Comparison of ENCODE assay signal across 16 cellular contexts in the genomic region with DNA sequence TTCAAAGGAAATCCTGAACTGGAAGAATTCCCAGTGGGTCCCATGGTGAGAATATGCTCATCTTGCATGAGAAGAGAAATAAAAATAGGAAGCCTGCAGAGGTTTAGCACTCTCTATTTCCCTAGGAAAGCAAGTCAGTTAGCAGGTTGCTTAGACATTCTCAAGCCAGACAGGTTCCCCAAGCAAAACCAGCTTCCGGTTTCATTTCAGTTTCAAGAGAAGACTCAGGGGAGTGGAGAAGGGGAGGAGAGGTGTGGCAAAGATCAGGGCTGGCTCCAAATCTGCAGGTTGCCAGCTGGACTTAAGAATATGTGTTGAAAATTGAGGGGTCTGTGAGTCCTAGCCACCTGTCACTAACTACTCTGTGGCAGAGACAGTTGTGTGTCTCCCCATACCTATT.
DNase-seq lines count a peak whose midpoint lies in the region; ATAC-seq, FAIRE-seq and TF ChIP-seq lines count a peak whose summit lies in the region.
"Had no signal": no experiment of that assay in that cellular context is flagged by ENCODE, and none has a peak within 500 bp of the region (broad histone marks: within the 10 kb centered on the region; RNA-seq: fewer than 3 reads in every experiment).

No MANE protein-coding gene starts in this region.

- H3K27ac Mint-ChIP-seq in activated B cell treated with CpG ODN at 0.5 μM for 24 hours = no peak overlapping the region
- H3K27ac Mint-ChIP-seq: activated CD4-positive, alpha-beta memory T cell treated with anti-CD3 and anti-CD28 coated beads for 36 hours; activated naive CD8-positive, alpha-beta T cell treated with anti-CD3 and anti-CD28 coated beads, Interleukin-2, amount 50 U/mL, for 24 hours; nephron progenitor cell had no signal

- H3K9me2 ChIP-seq in hepatocyte (replicated peaks; ENCODE audit: insufficient read depth) = no peaks in the 10 kb centered on the region

- H3K4me1 ChIP-seq in hepatocyte (ENCODE audit: insufficient read depth) = no peaks in the 10 kb centered on the region

- H3K9me3 Mint-ChIP-seq in activated B cell treated with CpG ODN at 0.5 μM for 24 hours = no peaks in the 10 kb centered on the region
- H3K9me3 Mint-ChIP-seq: activated CD4-positive, alpha-beta memory T cell treated with anti-CD3 and anti-CD28 coated beads for 36 hours; activated naive CD8-positive, alpha-beta T cell treated with anti-CD3 and anti-CD28 coated beads, Interleukin-2, amount 50 U/mL, for 24 hours; nephron progenitor cell had no signal

- no peak overlapping the region for H2AFZ ChIP-seq in hepatocyte

- no peaks in the 10 kb centered on the region for H4K20me1 ChIP-seq in hepatocyte (ENCODE audit: insufficient read depth, poor library complexity, severe bottlenecking)

- H3K79me2 ChIP-seq in hepatocyte = no peaks in the 10 kb centered on the region

- H3K27me3 ChIP-seq in hepatocyte = no peaks in the 10 kb centered on the region

- no peak overlapping the region for H3K4me3 ChIP-seq in hepatocyte

- no peak overlapping the region for H3K4me2 ChIP-seq in hepatocyte

- ATAC-seq in GM18909 (IDR thresholded peaks at IDR 0.05; ENCODE audit: poor library complexity, unreplicated experiment) = peak; percentile 65
- peak; percentile 83 for ATAC-seq in GM21528 (IDR thresholded peaks at IDR 0.05; ENCODE audit: low FRiP score, unreplicated experiment)
- peak; percentile 59 for ATAC-seq in HG03135 (IDR thresholded peaks at IDR 0.05; ENCODE audit: unreplicated experiment)
- peak; percentile 72 for ATAC-seq in activated B cell treated with CpG ODN at 0.5 μM for 24 hours (ENCODE audit: low read depth)
- no peak for ATAC-seq in HG02840 (IDR thresholded peaks at IDR 0.05; ENCODE audit: low FRiP score, unreplicated experiment)
- ATAC-seq: activated naive CD8-positive, alpha-beta T cell treated with anti-CD3 and anti-CD28 coated beads, Interleukin-2, amount 50 U/mL, for 24 hours; SK-N-SH treated with all-trans-retinoic acid at 6 μM for 48 hours had no signal

- no peak overlapping the region for H3K27ac ChIP-seq in hepatocyte

- TF ChIP-seq CTCF in activated B cell treated with CpG ODN at 0.5 μM for 24 hours (IDR thresholded peaks at IDR 0.05) (no peak), D721Med (IDR thresholded peaks at IDR 0.05; ENCODE audit: insufficient read depth, missing control alignments) (no peak), hepatocyte (IDR thresholded peaks at IDR 0.05; ENCODE audit: poor library complexity) (no peak)

- intact Hi-C loops in activated B cell treated with CpG ODN at 0.5 μM for 24 hours (cut with micrococcal nuclease) = no loop called here

- peaks cover 7% of the 10 kb centered on the region for H3K27me3 Mint-ChIP-seq in activated B cell treated with CpG ODN at 0.5 μM for 24 hours

- DNase-seq in activated B cell treated with CpG ODN at 0.5 μM for 24 hours (no peak), D721Med (ENCODE audit: insufficient read length, low spot score) (no peak), hypothalamus (lab: John Stamatoyannopoulos, UW) (no peak), hepatocyte (ENCODE audit: low spot score) (no peak)
- DNase-seq: activated CD4-positive, alpha-beta memory T cell treated with anti-CD3 and anti-CD28 coated beads for 36 hours; activated naive CD8-positive, alpha-beta T cell treated with anti-CD3 and anti-CD28 coated beads, Interleukin-2, amount 50 U/mL, for 24 hours; cortex of kidney; foreskin fibroblast; NCI-H524 treated with DMSO at 0.1 percent for 48 hours; nephron progenitor cell had no signal

- no peaks in the 10 kb centered on the region for H3K36me3 Mint-ChIP-seq in activated B cell treated with CpG ODN at 0.5 μM for 24 hours (ENCODE audit: low read depth)
- H3K36me3 Mint-ChIP-seq: activated CD4-positive, alpha-beta memory T cell treated with anti-CD3 and anti-CD28 coated beads for 36 hours had no signal

- no peaks in the 10 kb centered on the region for H3K36me3 ChIP-seq in hepatocyte (replicated peaks; ENCODE audit: insufficient read depth, low read depth)

- CTCF ChIA-PET in activated B cell treated with CpG ODN at 0.5 μM for 24 hours (lab: Charles Lee) = interaction anchor here (0.7 to 1.7 kb wide), 5 partner anchors 23 to 1191 kb away, joined by 3 to 5 read pairs (median 3); partner anchors contain the start of gene HS3ST1

- no peak for FAIRE-seq in D721Med (lab: Jason Lieb, UNC)

- no peaks in the 10 kb centered on the region for H3K9me3 ChIP-seq in hepatocyte (ENCODE audit: low read depth)
- H3K9me3 ChIP-seq: Caco-2 had no signal

- peaks cover 20% of the 10 kb centered on the region for H3K4me1 Mint-ChIP-seq in activated B cell treated with CpG ODN at 0.5 μM for 24 hours
- H3K4me1 Mint-ChIP-seq: activated naive CD8-positive, alpha-beta T cell treated with anti-CD3 and anti-CD28 coated beads, Interleukin-2, amount 50 U/mL, for 24 hours had no signal

- no peak overlapping the region for H3K4me3 Mint-ChIP-seq in activated B cell treated with CpG ODN at 0.5 μM for 24 hours
- H3K4me3 Mint-ChIP-seq: activated CD4-positive, alpha-beta memory T cell treated with anti-CD3 and anti-CD28 coated beads for 36 hours; activated naive CD8-positive, alpha-beta T cell treated with anti-CD3 and anti-CD28 coated beads, Interleukin-2, amount 50 U/mL, for 24 hours; nephron progenitor cell had no signal

- POLR2A ChIA-PET in activated B cell treated with CpG ODN at 0.5 μM for 24 hours (lab: Charles Lee) = interaction anchor here (1.2 kb wide), 1 partner anchor 852 kb away, joined by 3 read pairs; the partner anchor contains the start of gene HS3ST1

- WGBS in hepatocyte (ENCODE audit: low lambda C conversion rate, missing lambda C conversion rate) = 25% methylated on average over 1 of the region's 1 CpG
